ENCODE assay signal across 7 cellular contexts in genomic region chr11:93236741-93237675, GRCh38. TPM values are rescaled to one million over a fixed set of nuclear protein-coding genes. Genes with fewer than 3 reads are reported as not detected.
DNase-seq lines count a peak whose midpoint lies in the region; ATAC-seq and TF ChIP-seq lines count a peak whose summit lies in the region.

No MANE protein-coding gene starts in this region.

- H3K4me3 Mint-ChIP-seq in activated T-helper 2 cell treated with anti-CD3 and anti-CD28 coated beads, Interferon-gamma antibody, Interleukin-2, Interleukin-4, amounts not matched to agents 10 μg/mL and 5 μg/mL and 100 μg/mL, durations not matched to agents 14 hours and 24 hours and 36 hours (ENCODE audit: low read depth): no peak overlapping the region

- H3K4me1 Mint-ChIP-seq in activated T-helper 2 cell treated with anti-CD3 and anti-CD28 coated beads, Interferon-gamma antibody, Interleukin-2, Interleukin-4, amounts not matched to agents 10 μg/mL and 5 μg/mL and 100 μg/mL, durations not matched to agents 14 hours and 24 hours and 36 hours (ENCODE audit: low read depth): no peaks in the 10 kb centered on the region

- no peaks in the 10 kb centered on the region for H3K36me3 Mint-ChIP-seq in activated T-helper 2 cell treated with anti-CD3 and anti-CD28 coated beads, Interferon-gamma antibody, Interleukin-2, Interleukin-4, amounts not matched to agents 10 μg/mL and 5 μg/mL and 100 μg/mL, durations not matched to agents 14 hours and 24 hours and 36 hours (ENCODE audit: low read depth)

- DNase-seq in ELF-1 (ENCODE audit: low read depth, low spot score): peak; percentile 62
- peak; percentile 48 for DNase-seq in HuH-7 (ENCODE audit: low spot score)
- no peak for DNase-seq in Right ventricle myocardium superior
- no peak for DNase-seq in sciatic nerve (ENCODE audit: low spot score)
- no peak for DNase-seq in activated T-helper 2 cell treated with anti-CD3 and anti-CD28 coated beads, Interferon-gamma antibody, Interleukin-2, Interleukin-4, amounts not matched to agents 10 μg/mL and 5 μg/mL and 100 μg/mL, durations not matched to agents 14 hours and 24 hours and 36 hours (ENCODE audit: low spot score)

- H3K9me3 Mint-ChIP-seq in activated T-helper 2 cell treated with anti-CD3 and anti-CD28 coated beads, Interferon-gamma antibody, Interleukin-2, Interleukin-4, amounts not matched to agents 10 μg/mL and 5 μg/mL and 100 μg/mL, durations not matched to agents 14 hours and 24 hours and 36 hours: no peaks in the 10 kb centered on the region

- ATAC-seq in GM19438 (IDR thresholded peaks at IDR 0.05; ENCODE audit: low read depth, unreplicated experiment) (peak; percentile 58), SK-N-SH treated with all-trans-retinoic acid at 6 μM for 48 hours (peak; percentile 88), Right ventricle myocardium superior (ENCODE audit: poor library complexity) (peak; percentile 86), sciatic nerve (peak; percentile 51)

- no peak overlapping the region for H3K27ac Mint-ChIP-seq in activated T-helper 2 cell treated with anti-CD3 and anti-CD28 coated beads, Interferon-gamma antibody, Interleukin-2, Interleukin-4, amounts not matched to agents 10 μg/mL and 5 μg/mL and 100 μg/mL, durations not matched to agents 14 hours and 24 hours and 36 hours

- H3K27me3 Mint-ChIP-seq in activated T-helper 2 cell treated with anti-CD3 and anti-CD28 coated beads, Interferon-gamma antibody, Interleukin-2, Interleukin-4, amounts not matched to agents 10 μg/mL and 5 μg/mL and 100 μg/mL, durations not matched to agents 14 hours and 24 hours and 36 hours (ENCODE audit: low read depth): peaks cover 31% of the 10 kb centered on the region

- intact Hi-C loops in Right ventricle myocardium superior (cut with DNase I) (no loop called here), sciatic nerve (cut with DNase I) (loop anchor here (10.0 kb wide), 2 partner anchors 308 to 418 kb away; partner anchors contain the start of gene SMCO4)
- intact Hi-C loops in activated T-helper 2 cell treated with anti-CD3 and anti-CD28 coated beads, Interferon-gamma antibody, Interleukin-2, Interleukin-4, amounts not matched to agents 10 μg/mL and 5 μg/mL and 100 μg/mL, durations not matched to agents 14 hours and 24 hours and 36 hours (cut with micrococcal nuclease): no loop called here

TF ChIP-seq in SK-N-SH treated with all-trans-retinoic acid at 6 μM for 48 hours, 23 proteins besides CTCF, POLR2A, EP300 and RAD21:
- no peak for TF ChIP-seq ZFP30 (CRISPR knock-in tag; IDR thresholded peaks at IDR 0.05)
- peak; percentile 43; the same call in 1 of the 2 replicates for TF ChIP-seq TCF4 (CRISPR knock-in tag; IDR thresholded peaks at IDR 0.05; ENCODE audit: borderline replicate concordance)

RNA-seq across cellular contexts. Expression of gene SLC36A4, which starts 39.2 kb away (rescaled TPM):
- total RNA-seq in Right ventricle myocardium superior (7.3 TPM), sciatic nerve (16.1 TPM)
- total RNA-seq in activated T-helper 2 cell treated with anti-CD3 and anti-CD28 coated beads, Interferon-gamma antibody, Interleukin-2, Interleukin-4, amounts not matched to agents 10 μg/mL and 5 μg/mL and 100 μg/mL, durations not matched to agents 14 hours and 24 hours and 36 hours: 18.9 and 19.8 TPM in 2 replicates

Comparison
In these comparisons a context has a peak if more than half of its experiments do, and no peak if none do; other contexts are left out.
1. DNase-seq: peak in ELF-1 (single experiment) and HuH-7 (single experiment); none in Right ventricle myocardium superior (single experiment), sciatic nerve (single experiment) and activated T-helper 2 cell treated with anti-CD3 and anti-CD28 coated beads, Interferon-gamma antibody, Interleukin-2, Interleukin-4, amounts not matched to agents 10 μg/mL and 5 μg/mL and 100 μg/mL, durations not matched to agents 14 hours and 24 hours and 36 hours (single experiment).
2. Peak in every context shown above with its lines, with median percentiles within 50 percentile points of each other: ATAC-seq.